Comparison of ENCODE assay signal across 8 cellular contexts in the genomic region with DNA sequence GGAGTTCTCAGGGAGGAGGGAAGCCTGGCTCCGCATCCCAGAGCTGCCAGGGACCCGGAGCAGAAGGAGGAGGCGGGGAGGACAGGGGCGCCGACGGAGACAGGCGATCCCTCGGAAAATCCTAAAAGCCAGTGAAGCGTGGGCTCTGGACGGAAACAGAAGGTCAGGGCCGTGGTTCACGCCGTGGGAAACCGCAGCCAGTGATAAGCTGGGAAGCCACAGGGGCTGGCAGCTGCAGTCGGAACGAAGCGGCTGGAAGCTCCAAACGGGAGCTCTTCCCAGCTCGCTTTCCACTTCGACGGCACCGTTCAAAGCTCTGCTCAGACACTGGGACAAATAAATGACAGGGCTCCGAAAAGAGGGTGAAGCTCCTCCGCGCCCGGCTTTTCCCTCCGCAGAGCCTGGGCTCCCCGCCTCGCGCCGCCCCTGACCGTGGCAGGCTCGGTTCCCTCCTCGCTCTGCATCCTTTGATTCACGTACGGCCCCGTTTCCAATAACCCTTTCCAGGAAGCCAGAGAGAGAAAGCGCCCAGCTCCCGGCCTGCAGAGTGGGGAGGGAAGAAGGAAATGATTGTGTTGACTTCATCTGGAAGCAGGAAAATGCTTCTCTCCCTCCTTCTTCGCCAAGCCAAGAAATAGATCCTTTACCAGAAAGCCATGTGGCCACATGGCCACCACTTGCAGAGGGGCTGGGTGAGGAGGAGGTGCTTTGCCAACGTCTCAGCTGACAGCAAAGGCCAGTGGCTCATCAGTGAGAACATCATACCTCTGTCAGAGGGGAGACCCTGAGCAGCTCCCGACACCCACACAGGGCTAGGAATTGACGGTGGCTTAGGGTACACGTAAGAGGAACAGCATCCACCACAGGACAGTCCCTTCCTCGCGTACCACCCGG. TPM values are rescaled to one million over a fixed set of nuclear protein-coding genes. Genes with fewer than 3 reads are reported as not detected.
DNase-seq lines count a peak whose midpoint lies in the region; ATAC-seq, FAIRE-seq and TF ChIP-seq lines count a peak whose summit lies in the region.

No MANE protein-coding gene starts in this region.

- H3K4me1 Mint-ChIP-seq in IgD-negative memory B cell = peaks cover 37 to 45% (median 45%) of the 10 kb centered on the region in 3 donors

- peaks cover 0 to 10% (median 0%) of the 10 kb centered on the region in 11 experiments; a peak in 2 of 22 replicates for H3K27me3 ChIP-seq in BLaER1 treated with 17β-estradiol and CSF1 and Interleukin-3, amounts not matched to agents 10 nM and 100 nM
- H3K27me3 ChIP-seq in K562 (ENCODE audit: control insufficient read depth in 2 of 2, insufficient read depth in 2 of 2, low read length in 2 of 2) = peaks cover 12 to 19% of the 10 kb centered on the region in 2 experiments; a peak in 4 of 5 replicates

- DNase-seq in K562 (ENCODE audit: extremely low read depth in 1 of 4, low spot score in 3 of 4) (peak in 1 of 4 experiments; percentile 20), kidney glomerular epithelial cell (lab: John Stamatoyannopoulos, UW) (peak; percentile 22), NK-92 (lab: John Stamatoyannopoulos, UW; ENCODE audit: unreplicated experiment) (no peak)
- no peak for DNase-seq in stimulated activated naive CD8-positive, alpha-beta T cell treated with anti-CD3 and anti-CD28 coated beads, Interleukin-15, Interleukin-2, amounts not matched to agents 100 U/mL and 50 U/mL, for 24 hours
- DNase-seq in stimulated activated CD4-positive, alpha-beta T cell treated with anti-CD3 and anti-CD28 coated beads, Interleukin-12 subunit alpha, Interleukin-12 subunit beta, amount 100 ng/mL, for 4 hours = no peak

- peak overlapping the region in 10 of 11 experiments; percentile 42 to 91 (median 84); a peak in 20 of 22 replicates for H3K27ac ChIP-seq in BLaER1 treated with 17β-estradiol and CSF1 and Interleukin-3, amounts not matched to agents 10 nM and 100 nM
- H3K27ac ChIP-seq in K562 (ENCODE audit: extremely low read depth, low read depth, low read length) = no peak overlapping the region

- peak overlapping the region in 3 of 4 donors; percentile 77 to 90 (median 90) for H3K4me3 Mint-ChIP-seq in IgD-negative memory B cell

- no peak for TF ChIP-seq CTCF in K562 (IDR thresholded peaks at IDR 0.05 in 2 of 3, conservative IDR thresholded peaks at IDR 0.05 in 1 of 3; ENCODE audit: insufficient read depth in 2 of 3, low read depth in 1 of 3, low read length in 3 of 3)

- H3K36me3 ChIP-seq in BLaER1 treated with 17β-estradiol and CSF1 and Interleukin-3, amounts not matched to agents 10 nM and 100 nM = no peaks in the 10 kb centered on the region
- no peaks in the 10 kb centered on the region for H3K36me3 ChIP-seq in K562 (ENCODE audit: control insufficient read depth, insufficient read depth, low read length)

- no peak overlapping the region for H2AFZ ChIP-seq in K562 (ENCODE audit: low read depth, low read length)

- H3K9ac ChIP-seq in BLaER1 treated with 17β-estradiol and CSF1 and Interleukin-3, amounts not matched to agents 10 nM and 100 nM = peak overlapping the region; percentile 43 to 72 (median 68); a peak in 21 of 22 replicates
- H3K9ac ChIP-seq in K562 (ENCODE audit: insufficient read depth in 1 of 2, low read depth in 2 of 2, low read length in 2 of 2) = peak overlapping the region in 1 of 2 experiments; percentile 78; a peak in 1 of 4 replicates

- peaks cover 15% of the 10 kb centered on the region for H3K27me3 Mint-ChIP-seq in IgD-negative memory B cell

- 8% methylated on average over 28 of the region's 47 CpGs for WGBS in K562 (ENCODE audit: insufficient coverage, low coverage, missing lambda C conversion rate)

- peak overlapping the region; percentile 73 to 97 (median 91) for H3K4me2 ChIP-seq in BLaER1 treated with 17β-estradiol and CSF1 and Interleukin-3, amounts not matched to agents 10 nM and 100 nM
- peak overlapping the region; percentile 37 for H3K4me2 ChIP-seq in K562 (ENCODE audit: insufficient read depth, low read length)

- BruUV-seq in K562 (replicated peaks; lab: Mats Ljungman, UMichigan) = no TSS peak

- no peaks in the 10 kb centered on the region for H3K79me2 ChIP-seq in K562 (ENCODE audit: control insufficient read depth, insufficient read depth, low read length)

- peak; percentile 50 for ATAC-seq in K562
- ATAC-seq in stimulated activated naive CD8-positive, alpha-beta T cell treated with anti-CD3 and anti-CD28 coated beads, Interleukin-15, Interleukin-2, amounts not matched to agents 100 U/mL and 50 U/mL, for 24 hours = peak; percentile 30
- ATAC-seq in HG02884 (IDR thresholded peaks at IDR 0.05; ENCODE audit: unreplicated experiment) = no peak

- H3K9me3 Mint-ChIP-seq in IgD-negative memory B cell = no peaks in the 10 kb centered on the region

- H3K27ac Mint-ChIP-seq in IgD-negative memory B cell = peak overlapping the region in 2 of 3 donors; percentile 57 to 59

- CTCF ChIA-PET in K562 (lab: Yijun Ruan, JAX; ENCODE audit: low intra/inter-chr PET ratio) = no interaction called here

- no peak for TF ChIP-seq RAD21 in K562 (CRISPR knock-in tag; conservative IDR thresholded peaks at IDR 0.05 in 1 of 2, IDR thresholded peaks at IDR 0.05 in 1 of 2)

- in situ Hi-C loops in K562 (cut with MboI) = loop anchor here (5.0 to 10.0 kb wide), 2 partner anchors 304 to 396 kb away; no protein-coding TSS in a partner anchor

- no peaks in the 10 kb centered on the region for H3K9me1 ChIP-seq in K562 (ENCODE audit: control insufficient read depth, insufficient read depth, low read length)

- H3K9me3 ChIP-seq in BLaER1 treated with 17β-estradiol and CSF1 and Interleukin-3, amounts not matched to agents 10 nM and 100 nM (replicated peaks in 1 of 11) = no peaks in the 10 kb centered on the region
- no peaks in the 10 kb centered on the region for H3K9me3 ChIP-seq in K562 (replicated peaks; ENCODE audit: control insufficient read depth, insufficient read depth, low read depth, low read length)

- H3K36me3 Mint-ChIP-seq in IgD-negative memory B cell = no peaks in the 10 kb centered on the region

- FAIRE-seq in K562 (lab: Jason Lieb, UNC) = no peak

- no peak for TF ChIP-seq EP300 in K562 (IDR thresholded peaks at IDR 0.05; ENCODE audit: low read length)

- H3K4me1 ChIP-seq in BLaER1 treated with 17β-estradiol and CSF1 and Interleukin-3, amounts not matched to agents 10 nM and 100 nM = peaks cover 69 to 72% (median 70%) of the 10 kb centered on the region in 10 experiments
- H3K4me1 ChIP-seq in K562 (replicated peaks in 1 of 2; ENCODE audit: control insufficient read depth in 2 of 2, insufficient read depth in 2 of 2, low read length in 2 of 2) = peaks cover 7 to 12% of the 10 kb centered on the region in 2 experiments; a peak in 4 of 5 replicates

- H3K4me3 ChIP-seq in BLaER1 treated with 17β-estradiol and CSF1 and Interleukin-3, amounts not matched to agents 10 nM and 100 nM = peak overlapping the region; percentile 26 to 60 (median 42)
- no peak overlapping the region for H3K4me3 ChIP-seq in K562

- POLR2A ChIA-PET in K562 (lab: Yijun Ruan, JAX) = interaction anchor here (0.6 kb wide), 3 partner anchors 13 to 388 kb away, joined by 3 to 4 read pairs (median 3); no protein-coding TSS in a partner anchor

- no peak for TF ChIP-seq POLR2A in K562 (conservative IDR thresholded peaks at IDR 0.05)

- intact Hi-C loops in K562 (cut with micrococcal nuclease) = loop anchor here (10.0 kb wide), 1 partner anchor 176 kb away; no protein-coding TSS in a partner anchor

- no peaks in the 10 kb centered on the region for H4K20me1 ChIP-seq in BLaER1 treated with 17β-estradiol and CSF1 and Interleukin-3, amounts not matched to agents 10 nM and 100 nM
- no peaks in the 10 kb centered on the region for H4K20me1 ChIP-seq in K562 (replicated peaks; ENCODE audit: control insufficient read depth, insufficient read depth, low read length)

TF ChIP-seq in K562, 482 proteins besides CTCF, POLR2A, EP300 and RAD21 (continues in another document):
- TF ChIP-seq, protein P1, sequence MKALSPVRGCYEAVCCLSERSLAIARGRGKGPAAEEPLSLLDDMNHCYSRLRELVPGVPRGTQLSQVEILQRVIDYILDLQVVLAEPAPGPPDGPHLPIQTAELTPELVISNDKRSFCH (CRISPR knock-in tag; IDR thresholded peaks at IDR 0.05) = no peak
- TF ChIP-seq, protein P1 (tag; IDR thresholded peaks at IDR 0.05) = peak; percentile 78
- TF ChIP-seq PML (IDR thresholded peaks at IDR 0.05; ENCODE audit: low read length) (no peak), FOXM1 (IDR thresholded peaks at IDR 0.05; ENCODE audit: low read depth) (no peak), FOXM1 (CRISPR knock-in tag; IDR thresholded peaks at IDR 0.05; ENCODE audit: low read depth) (no peak)

RNA-seq across cellular contexts. Expression of a gene that starts 57.4 kb away (rescaled TPM):
- polyA plus RNA-seq in IgD-negative memory B cell = not detected
- total RNA-seq in K562 (2011; cell fraction: chromatin; rRNA removed; ENCODE audit: low replicate concordance) = not detected in 2 replicates
- not detected in 2 replicates for total RNA-seq in K562 (2011; cell fraction: nucleolus; rRNA removed)
- not detected in 2 replicates for total RNA-seq in K562 (2011; cell fraction: nucleoplasm; rRNA removed)
- 0.09 and 0.12 TPM in 2 replicates for total RNA-seq in K562 (2014; rRNA removed)
- 0.06 TPM in 1 of 2 replicates, not detected in the other for total RNA-seq in K562 (2014; rRNA removed; fragmentation: Illumina TruSeq; extraction: Trizol)
- total RNA-seq in K562 (2015; rRNA removed; fragmentation: Illumina TruSeq; extraction: Trizol) = not detected in 2 replicates
- total RNA-seq in K562 (2021) = 0.07 and 0.11 TPM in 2 replicates
- 0.07 TPM in 1 of 2 replicates, not detected in the other for polyA plus RNA-seq in K562 (2011; rRNA removed)
- 0.01 TPM in 1 of 2 replicates, not detected in the other for polyA plus RNA-seq in K562 (2011; cell fraction: cytosol; rRNA removed)
- polyA plus RNA-seq in K562 (2011; cell fraction: nucleus; rRNA removed) = 0.15 TPM in 1 of 2 replicates, not detected in the other
- polyA plus RNA-seq in K562 (2012) = 0.10 TPM in 1 of 2 replicates, not detected in the other
- not detected in 2 replicates for polyA plus RNA-seq in K562 (2014; fragmentation: Illumina TruSeq; extraction: Trizol)
- under 1 TPM in 1 of 2 experiments, not detected in 1; 0.07 TPM for polyA plus RNA-seq in K562 (2014; fragmentation: Nextera tagmentation; extraction: Ambion mirVana)
- polyA plus RNA-seq in K562 (2014; rRNA removed) = not detected in 2 replicates
- 0.09 TPM in 1 of 2 replicates, not detected in the other for polyA minus RNA-seq in K562 (2011; rRNA and poly(A)+ RNA removed)
- not detected in 2 replicates for polyA minus RNA-seq in K562 (2011; cell fraction: cytosol; rRNA and poly(A)+ RNA removed)
- 0.33 TPM in 1 of 2 replicates, not detected in the other for polyA minus RNA-seq in K562 (2011; cell fraction: nucleus; rRNA and poly(A)+ RNA removed)
